7 cellular contexts compared by ENCODE assay signal in genomic region chr11:47553417-47553746, GRCh38. TPM values are rescaled to one million over a fixed set of nuclear protein-coding genes. Genes with fewer than 3 reads are reported as not detected.
DNase-seq lines count a peak whose midpoint lies in the region; ATAC-seq and TF ChIP-seq lines count a peak whose summit lies in the region.

No MANE protein-coding gene starts in this region.

- H3K9me3 ChIP-seq in SK-N-MC (ENCODE audit: low read depth, low read length): no peaks in the 10 kb centered on the region
- H3K9me3 ChIP-seq in fibroblast of lung (ENCODE audit: control insufficient read depth, insufficient read depth, low read depth, low read length): no peaks in the 10 kb centered on the region

- H3K27me3 Mint-ChIP-seq in progenitor cell of endocrine pancreas: no peaks in the 10 kb centered on the region

- peak overlapping the region; percentile 79 for H3K4me3 Mint-ChIP-seq in progenitor cell of endocrine pancreas (ENCODE audit: low read depth)

- no peaks in the 10 kb centered on the region for H3K36me3 Mint-ChIP-seq in progenitor cell of endocrine pancreas (ENCODE audit: insufficient read depth)

- H3K4me1 Mint-ChIP-seq in progenitor cell of endocrine pancreas (ENCODE audit: low read depth): peaks cover 19% of the 10 kb centered on the region

- no peak for DNase-seq in SK-N-MC (ENCODE audit: low read depth, low spot score)
- DNase-seq in fibroblast of lung (ENCODE audit: low read depth in 2 of 2): no peak
- no peak for DNase-seq in progenitor cell of endocrine pancreas (ENCODE audit: low spot score, unreplicated experiment)
- DNase-seq in epidermal melanocyte (ENCODE audit: insufficient read length, low spot score): no peak
- DNase-seq in SKM-1 treated with dmso at 0.1 percent for 144 hours (lab: John Stamatoyannopoulos, UW; ENCODE audit: unreplicated experiment): no peak

- H4K20me1 ChIP-seq in fibroblast of lung (ENCODE audit: control insufficient read depth, extremely low read depth, insufficient read depth, low read length): no peaks in the 10 kb centered on the region

- H3K9ac ChIP-seq in SK-N-MC (ENCODE audit: insufficient read length) (peak overlapping the region; percentile 79), fibroblast of lung (ENCODE audit: insufficient read depth, low read length) (no peak overlapping the region)

- peak overlapping the region; percentile 71 for H3K4me2 ChIP-seq in fibroblast of lung (ENCODE audit: extremely low read depth, insufficient read depth, low read length)

- ATAC-seq in GM19025 (IDR thresholded peaks at IDR 0.05; ENCODE audit: low read depth, unreplicated experiment) (peak; percentile 23), HG02870 (IDR thresholded peaks at IDR 0.05; ENCODE audit: unreplicated experiment) (peak; percentile 12)

- H3K36me3 ChIP-seq in SK-N-MC (ENCODE audit: insufficient read depth, low read length): peaks cover 27% of the 10 kb centered on the region
- H3K36me3 ChIP-seq in fibroblast of lung (ENCODE audit: control insufficient read depth, insufficient read depth, low read length): no peaks in the 10 kb centered on the region

- H3K27ac ChIP-seq in SK-N-MC (peak overlapping the region; percentile 70; the same call in 1 of the 2 replicates), fibroblast of lung (ENCODE audit: insufficient read depth, low read length) (peak overlapping the region; percentile 9)

- H3K4me1 ChIP-seq in fibroblast of lung (ENCODE audit: control insufficient read depth, extremely low read depth, insufficient read depth, low read length): peaks cover 3% of the 10 kb centered on the region

- peak overlapping the region; percentile 100 for H3K4me3 ChIP-seq in SK-N-MC
- peak overlapping the region; percentile 41 to 97 (median 70) for H3K4me3 ChIP-seq in fibroblast of lung (replicated peaks in 1 of 4; ENCODE audit: control extremely low read depth in 1 of 4, insufficient read depth in 1 of 4, low read depth in 3 of 4, low read length in 4 of 4)

- peak overlapping the region; percentile 63 for H2AFZ ChIP-seq in fibroblast of lung (ENCODE audit: low read length)

- TF ChIP-seq CTCF in fibroblast of lung (conservative IDR thresholded peaks at IDR 0.05 in 1 of 2, IDR thresholded peaks at IDR 0.05 in 1 of 2; ENCODE audit: low read depth in 1 of 2, low read length in 2 of 2) (no peak), progenitor cell of endocrine pancreas (IDR thresholded peaks at IDR 0.05; ENCODE audit: unreplicated experiment) (no peak)

- no peaks in the 10 kb centered on the region for H3K9me3 Mint-ChIP-seq in progenitor cell of endocrine pancreas (ENCODE audit: low read depth)

- peaks cover 44% of the 10 kb centered on the region for H3K79me2 ChIP-seq in fibroblast of lung (ENCODE audit: control insufficient read depth, insufficient read depth, low read length)

- H3K27me3 ChIP-seq in fibroblast of lung (ENCODE audit: control insufficient read depth, insufficient read depth, low read length): no peaks in the 10 kb centered on the region

- peak overlapping the region; percentile 95 for H3K27ac Mint-ChIP-seq in progenitor cell of endocrine pancreas

RNA-seq across cellular contexts. Expression of gene CELF1, which starts 0.5 kb away (rescaled TPM):
- total RNA-seq in fibroblast of lung: 74.2 and 100 TPM in 2 replicates
- 72.6 and 81.1 TPM in 2 replicates for polyA plus RNA-seq in fibroblast of lung
- 30.6 and 38.4 TPM in 2 replicates for polyA plus RNA-seq in fibroblast of lung (2012)
- polyA minus RNA-seq in fibroblast of lung (ENCODE audit: low replicate concordance): 116 and 194 TPM in 2 replicates
- total RNA-seq in progenitor cell of endocrine pancreas: 161 and 163 TPM in 2 replicates

RNA-seq across cellular contexts. Expression of gene PTPMT1, which starts 12.0 kb away (rescaled TPM):
- total RNA-seq in fibroblast of lung (58.6 and 84.9 TPM in 2 replicates), progenitor cell of endocrine pancreas (45.6 and 47.6 TPM in 2 replicates)
- polyA plus RNA-seq in fibroblast of lung: 47.8 and 55.4 TPM in 2 replicates
- 63.1 and 71.9 TPM in 2 replicates for polyA plus RNA-seq in fibroblast of lung (2012)
- 12.2 and 20.1 TPM in 2 replicates for polyA minus RNA-seq in fibroblast of lung (ENCODE audit: low replicate concordance)

RNA-seq across cellular contexts. Expression of gene KBTBD4, which starts 25.4 kb away (rescaled TPM):
- total RNA-seq in fibroblast of lung (17.7 and 20.0 TPM in 2 replicates), progenitor cell of endocrine pancreas (16.6 and 18.1 TPM in 2 replicates)
- 19.9 and 21.7 TPM in 2 replicates for polyA plus RNA-seq in fibroblast of lung
- 17.1 and 19.6 TPM in 2 replicates for polyA plus RNA-seq in fibroblast of lung (2012)
- polyA minus RNA-seq in fibroblast of lung (ENCODE audit: low replicate concordance): 39.5 and 51.3 TPM in 2 replicates

RNA-seq across cellular contexts. Expression of gene NDUFS3, which starts 25.5 kb away (rescaled TPM):
- total RNA-seq in fibroblast of lung (76.5 and 78.8 TPM in 2 replicates), progenitor cell of endocrine pancreas (102 and 109 TPM in 2 replicates)
- polyA plus RNA-seq in fibroblast of lung: 113 and 164 TPM in 2 replicates
- 95.1 and 110 TPM in 2 replicates for polyA plus RNA-seq in fibroblast of lung (2012)
- 66.2 and 84.8 TPM in 2 replicates for polyA minus RNA-seq in fibroblast of lung (ENCODE audit: low replicate concordance)

RNA-seq across cellular contexts. Expression of gene FAM180B, which starts 33.1 kb away (rescaled TPM):
- not detected in 2 replicates for total RNA-seq in fibroblast of lung
- polyA plus RNA-seq in fibroblast of lung: not detected in 2 replicates
- polyA plus RNA-seq in fibroblast of lung (2012): not detected in 2 replicates
- polyA minus RNA-seq in fibroblast of lung (ENCODE audit: low replicate concordance): not detected in 2 replicates
- 0.26 and 0.29 TPM in 2 replicates for total RNA-seq in progenitor cell of endocrine pancreas
